ENCODE assay signal across 24 cellular contexts in genomic region chr1:23895993-23896392, GRCh38. TPM values are rescaled to one million over a fixed set of nuclear protein-coding genes. Genes with fewer than 3 reads are reported as not detected.
DNase-seq lines count a peak whose midpoint lies in the region; ATAC-seq, FAIRE-seq and TF ChIP-seq lines count a peak whose summit lies in the region.
"Had no signal": no experiment of that assay in that cellular context is flagged by ENCODE, and none has a peak within 500 bp of the region (broad histone marks: within the 10 kb centered on the region; RNA-seq: fewer than 3 reads in every experiment).

No MANE protein-coding gene starts in this region.

- TF ChIP-seq POLR2A in GM12878 (IDR thresholded peaks at IDR 0.05; ENCODE audit: low read depth, low read length) (no peak), stomach (IDR thresholded peaks at IDR 0.05) (no peak)

- POLR2A ChIA-PET in GM12878 (lab: Charles Lee): interaction anchor here (0.7 kb wide), 1 partner anchor 21 kb away, joined by 4 read pairs; no protein-coding TSS in a partner anchor
- POLR2A ChIA-PET in naive thymus-derived CD8-positive, alpha-beta T cell (lab: Charles Lee): no interaction called here
- POLR2A ChIA-PET in activated CD4-positive, alpha-beta memory T cell treated with anti-CD3 and anti-CD28 coated beads, Interleukin-2, amount 10 ng/mL, durations not matched to agents 7 days and 5 days (lab: Charles Lee): no interaction called here

- FAIRE-seq in GM12878 (lab: Jason Lieb, UNC): no peak
- FAIRE-seq: D721Med had no signal

- no peaks in the 10 kb centered on the region for H4K20me1 ChIP-seq in GM12878 (ENCODE audit: control insufficient read depth, insufficient read depth)

- TF ChIP-seq EP300 in GM12878 (IDR thresholded peaks at IDR 0.05; ENCODE audit: borderline replicate concordance in 1 of 2, control insufficient read depth in 1 of 2, low read depth in 2 of 2, low read length in 2 of 2): no peak
- no peak for TF ChIP-seq EP300 in stomach (IDR thresholded peaks at IDR 0.05)

- peak overlapping the region; percentile 80 for H3K27ac ChIP-seq in GM12878 (ENCODE audit: control insufficient read depth, insufficient read depth)
- H3K27ac ChIP-seq in stomach: no peak overlapping the region
- H3K27ac ChIP-seq: 22Rv1 had no signal

- H3K4me1 ChIP-seq in GM12878 (ENCODE audit: control insufficient read depth, insufficient read depth, low read length) (peaks cover 45% of the 10 kb centered on the region), stomach (no peaks in the 10 kb centered on the region)
- H3K4me1 ChIP-seq: BE2C had no signal

- H3K27me3 Mint-ChIP-seq in natural killer cell treated with Interleukin-12 subunit alpha and Interleukin-12 subunit beta and Interleukin-15 and Interleukin-18, amount 100 ng/mL, for 72 hours: peaks cover 30 to 41% of the 10 kb centered on the region in 2 donors
- peaks cover 24 to 32% of the 10 kb centered on the region in 2 donors for H3K27me3 Mint-ChIP-seq in natural killer cell (ENCODE audit: low read depth in 2 of 2)
- no peaks in the 10 kb centered on the region for H3K27me3 Mint-ChIP-seq in naive thymus-derived CD8-positive, alpha-beta T cell
- peaks cover 17% of the 10 kb centered on the region for H3K27me3 Mint-ChIP-seq in activated CD4-positive, alpha-beta memory T cell treated with anti-CD3 and anti-CD28 coated beads, Interleukin-2, amount 10 ng/mL, durations not matched to agents 7 days and 5 days

- no peak for DNase-seq in natural killer cell treated with Interleukin-12 subunit alpha and Interleukin-12 subunit beta and Interleukin-15 and Interleukin-18, amount 100 ng/mL, for 72 hours (ENCODE audit: low spot score)
- DNase-seq in natural killer cell (no peak), GM12878 (ENCODE audit: low read depth, low spot score) (no peak), DMS114 treated with DMSO at 0.1 percent for 48 hours (lab: John Stamatoyannopoulos, UW; ENCODE audit: unreplicated experiment) (no peak), RKO (ENCODE audit: low spot score) (no peak), stomach (no peak)
- DNase-seq in naive thymus-derived CD8-positive, alpha-beta T cell: no peak
- no peak for DNase-seq in activated CD4-positive, alpha-beta memory T cell treated with anti-CD3 and anti-CD28 coated beads, Interleukin-2, amount 10 ng/mL, durations not matched to agents 7 days and 5 days
- DNase-seq: BE2C; DMS79; NCI-H1417; NCI-H187; NCI-H2107; NCI-H510A; NCI-H748 treated with DMSO at 0.1 percent for 48 hours; NK-92 treated with Interleukin-12 subunit alpha and Interleukin-12 subunit beta, amount 100 ng/mL, for 24 hours; RPMI8226; SIG-M5 had no signal

- peak overlapping the region; percentile 74 to 80 for H3K27ac Mint-ChIP-seq in natural killer cell treated with Interleukin-12 subunit alpha and Interleukin-12 subunit beta and Interleukin-15 and Interleukin-18, amount 100 ng/mL, for 72 hours
- H3K27ac Mint-ChIP-seq in natural killer cell: peak overlapping the region in 1 of 2 donors; percentile 64
- H3K27ac Mint-ChIP-seq in naive thymus-derived CD8-positive, alpha-beta T cell: peak overlapping the region; percentile 3 to 83 (median 48)
- no peak overlapping the region for H3K27ac Mint-ChIP-seq in activated CD4-positive, alpha-beta memory T cell treated with anti-CD3 and anti-CD28 coated beads, Interleukin-2, amount 10 ng/mL, durations not matched to agents 7 days and 5 days

- TF ChIP-seq CTCF in natural killer cell (IDR thresholded peaks at IDR 0.05) (no peak), GM12878 (IDR thresholded peaks at IDR 0.05 in 2 of 3, conservative IDR thresholded peaks at IDR 0.05 in 1 of 3; ENCODE audit: control insufficient read depth in 2 of 3, extremely low read depth in 1 of 3, insufficient read depth in 1 of 3, low read depth in 3 of 3, low read length in 3 of 3) (no peak), stomach (IDR thresholded peaks at IDR 0.05) (no peak)

- TF ChIP-seq RAD21 in GM12878 (IDR thresholded peaks at IDR 0.05; ENCODE audit: insufficient read depth, low read depth, low read length): no peak

- H3K4me3 ChIP-seq in GM12878: no peak overlapping the region
- H3K4me3 ChIP-seq in stomach: no peak overlapping the region

- RAD21 ChIA-PET in GM12878 (lab: Charles Lee; ENCODE audit: unreplicated experiment): interaction anchor here (0.9 to 1.4 kb wide), 3 partner anchors 12 to 20 kb away, joined by 3 to 4 read pairs (median 4); no protein-coding TSS in a partner anchor

- WGBS in GM12878 (ENCODE audit: insufficient coverage, insufficient replicate concordance, low lambda C conversion rate, missing lambda C conversion rate): 61% methylated on average over 4 of the region's 4 CpGs
- WGBS in stomach, 5 donors: 64 to 78% (median 75%) methylated on average over 4 of the region's 4 CpGs

- no TSS peak for BruUV-seq in GM12878 (replicated peaks; lab: Mats Ljungman, UMichigan)

- SMC1A ChIA-PET in GM12878 (lab: Charles Lee; ENCODE audit: uncharacterized antibody, unreplicated experiment): interaction anchor here (0.7 to 3.1 kb wide), 4 partner anchors 13 to 372 kb away, joined by 3 to 14 read pairs (median 3); no protein-coding TSS in a partner anchor

- intact Hi-C loops in natural killer cell (cut with micrococcal nuclease): loop anchor here (2.0 to 5.0 kb wide), 2 partner anchors 15 to 61 kb away; partner anchors contain the start of gene PNRC2
- intact Hi-C loops in GM12878 (cut with micrococcal nuclease; ENCODE audit: unreplicated experiment): no loop called here
- intact Hi-C loops in stomach (cut with DNase I; ENCODE audit: low total_unique reads): no loop called here

- H3K9me3 ChIP-seq in GM12878 (replicated peaks; ENCODE audit: control insufficient read depth, insufficient read depth, low read length) (no peaks in the 10 kb centered on the region; the same call in 2 of the 3 replicates), stomach (no peaks in the 10 kb centered on the region)
- H3K9me3 ChIP-seq: BE2C had no signal

- no peak for ATAC-seq in natural killer cell treated with Interleukin-12 subunit alpha and Interleukin-12 subunit beta and Interleukin-15 and Interleukin-18, amount 100 ng/mL, for 72 hours
- ATAC-seq in natural killer cell (no peak), GM12878 (no peak)
- ATAC-seq in naive thymus-derived CD8-positive, alpha-beta T cell: no peak

- H3K9me3 Mint-ChIP-seq in natural killer cell treated with Interleukin-12 subunit alpha and Interleukin-12 subunit beta and Interleukin-15 and Interleukin-18, amount 100 ng/mL, for 72 hours: no peaks in the 10 kb centered on the region
- no peaks in the 10 kb centered on the region for H3K9me3 Mint-ChIP-seq in natural killer cell
- H3K9me3 Mint-ChIP-seq in naive thymus-derived CD8-positive, alpha-beta T cell: no peaks in the 10 kb centered on the region
- H3K9me3 Mint-ChIP-seq in activated CD4-positive, alpha-beta memory T cell treated with anti-CD3 and anti-CD28 coated beads, Interleukin-2, amount 10 ng/mL, durations not matched to agents 7 days and 5 days: no peaks in the 10 kb centered on the region
- H3K9me3 Mint-ChIP-seq: CD8-positive, alpha-beta memory T cell had no signal

- no peak overlapping the region for H3K9ac ChIP-seq in GM12878 (ENCODE audit: control insufficient read depth, insufficient read depth, low read length)

- CTCF ChIA-PET in GM12878 (lab: Yijun Ruan, JAX): interaction anchor here (0.8 to 1.4 kb wide), 3 partner anchors 14 to 30 kb away, joined by 3 to 4 read pairs (median 3); no protein-coding TSS in a partner anchor
- CTCF ChIA-PET in activated CD4-positive, alpha-beta memory T cell treated with anti-CD3 and anti-CD28 coated beads, Interleukin-2, amount 10 ng/mL, durations not matched to agents 7 days and 5 days (lab: Charles Lee): interaction anchor here (2.0 kb wide), 1 partner anchor 21 kb away, joined by 5 read pairs; no protein-coding TSS in a partner anchor

- H2AFZ ChIP-seq in GM12878 (ENCODE audit: control insufficient read depth, low read depth, low read length): no peak overlapping the region

- in situ Hi-C loops in GM12878 (cut with MboI): no loop called here

- H3K4me1 Mint-ChIP-seq in natural killer cell treated with Interleukin-12 subunit alpha and Interleukin-12 subunit beta and Interleukin-15 and Interleukin-18, amount 100 ng/mL, for 72 hours (ENCODE audit: low read depth in 2 of 2): peaks cover 36 to 38% of the 10 kb centered on the region in 2 donors
- H3K4me1 Mint-ChIP-seq in natural killer cell: peaks cover 40 to 51% of the 10 kb centered on the region in 2 donors
- peaks cover 6 to 70% (median 22%) of the 10 kb centered on the region in 4 donors for H3K4me1 Mint-ChIP-seq in naive thymus-derived CD8-positive, alpha-beta T cell
- H3K4me1 Mint-ChIP-seq in activated CD4-positive, alpha-beta memory T cell treated with anti-CD3 and anti-CD28 coated beads, Interleukin-2, amount 10 ng/mL, durations not matched to agents 7 days and 5 days: peaks cover 16% of the 10 kb centered on the region

- H3K27me3 ChIP-seq in GM12878 (replicated peaks in 1 of 2; ENCODE audit: control insufficient read depth in 2 of 2, insufficient read depth in 2 of 2, low read length in 1 of 2): no peaks in the 10 kb centered on the region
- H3K27me3 ChIP-seq in stomach: no peaks in the 10 kb centered on the region
- H3K27me3 ChIP-seq: BE2C had no signal

- no peaks in the 10 kb centered on the region for H3K36me3 Mint-ChIP-seq in natural killer cell treated with Interleukin-12 subunit alpha and Interleukin-12 subunit beta and Interleukin-15 and Interleukin-18, amount 100 ng/mL, for 72 hours
- no peaks in the 10 kb centered on the region for H3K36me3 Mint-ChIP-seq in natural killer cell
- no peaks in the 10 kb centered on the region for H3K36me3 Mint-ChIP-seq in naive thymus-derived CD8-positive, alpha-beta T cell
- no peaks in the 10 kb centered on the region for H3K36me3 Mint-ChIP-seq in activated CD4-positive, alpha-beta memory T cell treated with anti-CD3 and anti-CD28 coated beads, Interleukin-2, amount 10 ng/mL, durations not matched to agents 7 days and 5 days (ENCODE audit: low read depth)

- H3K4me2 ChIP-seq in GM12878 (ENCODE audit: control insufficient read depth, insufficient read depth): no peak overlapping the region

- peaks cover 39% of the 10 kb centered on the region for H3K79me2 ChIP-seq in GM12878 (ENCODE audit: control insufficient read depth, insufficient read depth, low read length)

- peaks cover 0 to 2% of the 10 kb centered on the region in 2 experiments; a peak in 1 of 4 replicates for H3K36me3 ChIP-seq in GM12878 (ENCODE audit: control insufficient read depth in 2 of 2, insufficient read depth in 2 of 2, low read length in 1 of 2)
- no peaks in the 10 kb centered on the region for H3K36me3 ChIP-seq in stomach
- H3K36me3 ChIP-seq: BE2C had no signal

- peak overlapping the region; percentile 10 for H3K4me3 Mint-ChIP-seq in natural killer cell treated with Interleukin-12 subunit alpha and Interleukin-12 subunit beta and Interleukin-15 and Interleukin-18, amount 100 ng/mL, for 72 hours
- no peak overlapping the region for H3K4me3 Mint-ChIP-seq in natural killer cell
- H3K4me3 Mint-ChIP-seq in naive thymus-derived CD8-positive, alpha-beta T cell: peak overlapping the region in 4 of 10 donors; percentile 20 to 77 (median 24)
- no peak overlapping the region for H3K4me3 Mint-ChIP-seq in activated CD4-positive, alpha-beta memory T cell treated with anti-CD3 and anti-CD28 coated beads, Interleukin-2, amount 10 ng/mL, durations not matched to agents 7 days and 5 days

RNA-seq across cellular contexts. Expression of gene CNR2, which starts 17.2 kb away (rescaled TPM):
- 1 to 10 TPM; 2.1 to 3.8 TPM for total RNA-seq in natural killer cell treated with Interleukin-12 subunit alpha and Interleukin-12 subunit beta and Interleukin-15 and Interleukin-18, amount 100 ng/mL, for 72 hours
- total RNA-seq in natural killer cell (10 to 100 TPM in 1 of 3 donors, 1 to 10 TPM in 2; 5.3 to 12.0 (median 6.1) TPM), GM12878 (2014; rRNA removed) (19.2 and 19.8 TPM in 2 replicates), GM12878 (2014; rRNA removed; fragmentation: Illumina TruSeq; extraction: Trizol) (18.9 and 19.5 TPM in 2 replicates), GM12878 (2021) (13.6 and 15.1 TPM in 2 replicates), stomach (under 1 TPM in 1 of 5 donors, not detected in 4; 0.18 TPM)
- 18.1 and 19.7 TPM in 2 replicates for total RNA-seq in GM12878 (2013; cell fraction: nucleolus; rRNA removed)
- 3.5 TPM for polyA plus RNA-seq in GM12878 (2011; ENCODE audit: low read depth)
- polyA plus RNA-seq in GM12878 (2011; rRNA removed) (0.40 and 0.46 TPM in 2 replicates), GM12878 (2014; fragmentation: Illumina TruSeq; extraction: Trizol) (12.8 and 13.5 TPM in 2 replicates), GM12878 (2014; fragmentation: Nextera tagmentation; extraction: Ambion mirVana) (10 to 100 TPM in 1 of 2 experiments, 1 to 10 TPM in 1; 9.8 to 12.3 TPM), GM12878 (2014; rRNA removed) (10.3 and 11.2 TPM in 2 replicates), GM12878 (2016; fragmentation: Nextera tagmentation; extraction: Ambion mirVana) (10 to 100 TPM; 11.9 to 12.2 TPM), stomach (under 1 TPM in 1 of 3 donors, not detected in 2; 0.23 TPM)
- 0.45 and 0.52 TPM in 2 replicates for polyA plus RNA-seq in GM12878 (2011; cell fraction: cytosol; rRNA removed)
- 0.38 and 0.54 TPM in 2 replicates for polyA plus RNA-seq in GM12878 (2011; cell fraction: nucleus; rRNA removed)
- polyA plus RNA-seq in GM12878 (2012): 5.1 and 6.4 TPM in 2 replicates
- 0.59 and 1.1 TPM in 2 replicates for polyA minus RNA-seq in GM12878 (2011; rRNA and poly(A)+ RNA removed)
- polyA minus RNA-seq in GM12878 (2011; cell fraction: cytosol; rRNA and poly(A)+ RNA removed): 0.21 TPM in 1 of 2 replicates, not detected in the other
- 0.24 and 0.38 TPM in 2 replicates for polyA minus RNA-seq in GM12878 (2011; cell fraction: nucleus; rRNA and poly(A)+ RNA removed)
- total RNA-seq in naive thymus-derived CD8-positive, alpha-beta T cell: 1 to 10 TPM in 1 of 2 experiments, under 1 TPM in 1; 0.99 to 1.1 TPM
- polyA plus RNA-seq in naive thymus-derived CD8-positive, alpha-beta T cell: 1 to 10 TPM in 1 of 3 donors, under 1 TPM in 2; 0.05 to 3.2 (median 0.57) TPM
- total RNA-seq in activated CD4-positive, alpha-beta memory T cell treated with anti-CD3 and anti-CD28 coated beads, Interleukin-2, amount 10 ng/mL, durations not matched to agents 7 days and 5 days: under 1 TPM in 1 of 2 experiments, not detected in 1; 0.08 TPM
- total RNA-seq: H4, HT1080, M059J had no signal

RNA-seq across cellular contexts. Expression of gene FUCA1, which starts 27.9 kb away (rescaled TPM):
- total RNA-seq in natural killer cell treated with Interleukin-12 subunit alpha and Interleukin-12 subunit beta and Interleukin-15 and Interleukin-18, amount 100 ng/mL, for 72 hours: 10 to 100 TPM; 10.3 to 15.1 TPM
- total RNA-seq in natural killer cell (10 to 100 TPM in 2 of 3 donors, 1 to 10 TPM in 1; 6.8 to 12.5 (median 11.9) TPM), GM12878 (2014; rRNA removed) (53.7 and 59.5 TPM in 2 replicates), GM12878 (2014; rRNA removed; fragmentation: Illumina TruSeq; extraction: Trizol) (51.4 and 54.4 TPM in 2 replicates), GM12878 (2021) (41.3 and 42.4 TPM in 2 replicates), stomach (10 to 100 TPM in 3 of 5 donors, 1 to 10 TPM in 2; 4.1 to 80.0 (median 29.0) TPM)
- 37.5 and 45.4 TPM in 2 replicates for total RNA-seq in GM12878 (2013; cell fraction: nucleolus; rRNA removed)
- polyA plus RNA-seq in GM12878 (2011; ENCODE audit: low read depth): 40.3 TPM
- polyA plus RNA-seq in GM12878 (2011; rRNA removed) (51.6 and 65.1 TPM in 2 replicates), GM12878 (2014; fragmentation: Illumina TruSeq; extraction: Trizol) (55.9 and 61.5 TPM in 2 replicates), GM12878 (2014; fragmentation: Nextera tagmentation; extraction: Ambion mirVana) (10 to 100 TPM; 33.3 to 41.8 TPM), GM12878 (2014; rRNA removed) (39.6 and 49.9 TPM in 2 replicates), GM12878 (2016; fragmentation: Nextera tagmentation; extraction: Ambion mirVana) (100 to 1,000 TPM; 112 to 117 TPM), stomach (10 to 100 TPM; 12.4 to 27.3 (median 18.6) TPM)
- polyA plus RNA-seq in GM12878 (2011; cell fraction: cytosol; rRNA removed): 31.8 and 33.0 TPM in 2 replicates
- 19.2 and 22.0 TPM in 2 replicates for polyA plus RNA-seq in GM12878 (2011; cell fraction: nucleus; rRNA removed)
- polyA plus RNA-seq in GM12878 (2012): 39.7 and 51.5 TPM in 2 replicates
- 29.6 and 35.9 TPM in 2 replicates for polyA minus RNA-seq in GM12878 (2011; rRNA and poly(A)+ RNA removed)
- 10.7 and 11.8 TPM in 2 replicates for polyA minus RNA-seq in GM12878 (2011; cell fraction: cytosol; rRNA and poly(A)+ RNA removed)
- 5.4 and 9.6 TPM in 2 replicates for polyA minus RNA-seq in GM12878 (2011; cell fraction: nucleus; rRNA and poly(A)+ RNA removed)
- total RNA-seq in naive thymus-derived CD8-positive, alpha-beta T cell: 10 to 100 TPM; 14.8 to 18.4 TPM
- polyA plus RNA-seq in naive thymus-derived CD8-positive, alpha-beta T cell: 10 to 100 TPM in 2 of 3 donors, 1 to 10 TPM in 1; 8.1 to 13.8 (median 10.7) TPM
- 1 to 10 TPM; 5.6 to 6.3 TPM for total RNA-seq in activated CD4-positive, alpha-beta memory T cell treated with anti-CD3 and anti-CD28 coated beads, Interleukin-2, amount 10 ng/mL, durations not matched to agents 7 days and 5 days
